12 cellular contexts compared by ENCODE assay signal in genomic region chr20:18057994-18058349, GRCh38. TPM values are rescaled to one million over a fixed set of nuclear protein-coding genes. Genes with fewer than 3 reads are reported as not detected.
DNase-seq lines count a peak whose midpoint lies in the region; ATAC-seq, FAIRE-seq and TF ChIP-seq lines count a peak whose summit lies in the region.
"Had no signal": no experiment of that assay in that cellular context is flagged by ENCODE, and none has a peak within 500 bp of the region (broad histone marks: within the 10 kb centered on the region; RNA-seq: fewer than 3 reads in every experiment).

No MANE protein-coding gene starts in this region.

- H3K79me2 ChIP-seq in neural cell (replicated peaks; ENCODE audit: insufficient read depth, low read length), result no peaks in the 10 kb centered on the region

- in situ Hi-C loops in IMR-90 (cut with MboI; ENCODE audit: low sequenced_read_pairs), result no loop called here

- H4K91ac ChIP-seq in IMR-90 (ENCODE audit: insufficient read depth, low read depth, low read length), result no peak overlapping the region

- H3K23ac ChIP-seq in IMR-90 (ENCODE audit: low read depth, low read length), result no peak overlapping the region

- no CpG with 5 or more reads among the region's 14 CpGs for WGBS in IMR-90 (ENCODE audit: extremely low coverage in 2 of 2, insufficient read length in 1 of 2), 2 experiments

- H3K27ac ChIP-seq in IMR-90 (ENCODE audit: insufficient read depth, low read length) (no peak overlapping the region), duodenal mucosa (ENCODE audit: low read depth, low read length) (no peak overlapping the region), neural cell (ENCODE audit: low read length) (no peak overlapping the region)

- no peak overlapping the region for H2BK20ac ChIP-seq in IMR-90 (ENCODE audit: low read depth, low read length)

- CTCF ChIA-PET in IMR-90 (lab: Yijun Ruan, JAX), result interaction anchor here (0.5 kb wide), 1 partner anchor 554 kb away, joined by 4 read pairs; no protein-coding TSS in a partner anchor

- TF ChIP-seq CTCF in IMR-90 (conservative IDR thresholded peaks at IDR 0.05; ENCODE audit: low read depth, low read length), result no peak
- TF ChIP-seq CTCF in neural cell (IDR thresholded peaks at IDR 0.05; ENCODE audit: poor library complexity, severe bottlenecking), result no peak

- dilution Hi-C loops in IMR-90 (cut with HindIII; ENCODE audit: low sequenced_read_pairs, unreplicated experiment), result no loop called here

- no peak overlapping the region for H3K18ac ChIP-seq in IMR-90 (ENCODE audit: low read depth, low read length)

- no peak overlapping the region for H2BK15ac ChIP-seq in IMR-90 (ENCODE audit: low read depth, low read length)

- DNase-seq in DMS 273 (lab: John Stamatoyannopoulos, UW; ENCODE audit: unreplicated experiment) (peak; percentile 24), DMS 273 treated with DMSO at 0.1 percent for 48 hours (lab: John Stamatoyannopoulos, UW) (no peak), IMR-90 (no peak), urothelium cell line (ENCODE audit: low spot score) (no peak), SHP77 (lab: John Stamatoyannopoulos, UW) (no peak)
- DNase-seq: effector CD4-positive, alpha-beta T cell had no signal

- H3K4me2 ChIP-seq in IMR-90 (ENCODE audit: low read depth, low read length), result no peak overlapping the region
- H3K4me2 ChIP-seq in neural cell (ENCODE audit: low read length), result no peak overlapping the region

- ATAC-seq in IMR-90 (ENCODE audit: low read depth) (no peak), GM19463 (IDR thresholded peaks at IDR 0.05; ENCODE audit: unreplicated experiment) (no peak)

- POLR2A ChIA-PET in IMR-90 (lab: Charles Lee; ENCODE audit: unreplicated experiment), result no interaction called here

- H2BK120ac ChIP-seq in IMR-90 (ENCODE audit: low read depth, low read length), result no peak overlapping the region

- no peak for TF ChIP-seq POLR2A in IMR-90 (IDR thresholded peaks at IDR 0.05; ENCODE audit: low read depth, low read length)

- H4K5ac ChIP-seq in IMR-90 (ENCODE audit: low read depth, low read length), result no peak overlapping the region

- H2AFZ ChIP-seq in IMR-90 (replicated peaks; ENCODE audit: low read length, poor library complexity) (peak overlapping the region; percentile 51), neural cell (ENCODE audit: low read depth, low read length) (no peak overlapping the region)

- H4K20me1 ChIP-seq in IMR-90 (ENCODE audit: insufficient read depth, low read length) (no peaks in the 10 kb centered on the region), neural cell (ENCODE audit: insufficient read depth) (no peaks in the 10 kb centered on the region)

- no peak overlapping the region for H2AK5ac ChIP-seq in IMR-90 (ENCODE audit: low read depth, low read length)

- H2BK5ac ChIP-seq in IMR-90 (ENCODE audit: low read depth, low read length, poor library complexity, severe bottlenecking), result no peak overlapping the region

- TF ChIP-seq EP300 in neural cell (conservative IDR thresholded peaks at IDR 0.05; ENCODE audit: poor library complexity, severe bottlenecking), result no peak

- H3K9ac ChIP-seq in IMR-90 (ENCODE audit: low read depth, low read length), result no peak overlapping the region
- peak overlapping the region; percentile 63 to 64 for H3K9ac ChIP-seq in duodenal mucosa (ENCODE audit: low read depth in 1 of 2, low read length in 2 of 2)
- no peak overlapping the region for H3K9ac ChIP-seq in neural cell (ENCODE audit: low read length)

- H3K36me3 ChIP-seq in IMR-90 (ENCODE audit: control insufficient read depth, insufficient read depth, low read length), result no peaks in the 10 kb centered on the region
- no peaks in the 10 kb centered on the region for H3K36me3 ChIP-seq in duodenal mucosa (ENCODE audit: control insufficient read depth in 1 of 2, insufficient read depth in 2 of 2, low read length in 2 of 2)
- H3K36me3 ChIP-seq in neural cell (ENCODE audit: insufficient read depth, low read length), result no peaks in the 10 kb centered on the region

- H3K79me1 ChIP-seq in IMR-90 (ENCODE audit: low read depth in 1 of 2, low read length in 2 of 2), result no peaks in the 10 kb centered on the region

- TF ChIP-seq RAD21 in IMR-90 (IDR thresholded peaks at IDR 0.05; ENCODE audit: low read length) (no peak), neural cell (conservative IDR thresholded peaks at IDR 0.05) (no peak)

- H3K56ac ChIP-seq in IMR-90 (ENCODE audit: extremely low read depth, insufficient read depth, low read length), result no peak overlapping the region

- BruUV-seq in IMR-90 (replicated peaks; lab: Mats Ljungman, UMichigan), result no TSS peak

- H2AK9ac ChIP-seq in IMR-90 (replicated peaks; ENCODE audit: low read depth, low read length, poor library complexity), result no peak overlapping the region

- H3K9me3 ChIP-seq in IMR-90 (ENCODE audit: control insufficient read depth, insufficient read depth, low read length) (no peaks in the 10 kb centered on the region), duodenal mucosa (ENCODE audit: control insufficient read depth in 1 of 2, low read length in 2 of 2) (no peaks in the 10 kb centered on the region), neural cell (ENCODE audit: low read length) (no peaks in the 10 kb centered on the region)

- no peaks in the 10 kb centered on the region for H3K9me1 ChIP-seq in IMR-90 (ENCODE audit: insufficient read depth, low read length)

- intact Hi-C loops in IMR-90 (cut with micrococcal nuclease), result no loop called here

- no peaks in the 10 kb centered on the region for H3K9me2 ChIP-seq in neural cell (ENCODE audit: insufficient read depth, low read length)

- H3F3A ChIP-seq in neural cell (ENCODE audit: insufficient read depth, low read length, poor library complexity, severe bottlenecking), result no peaks in the 10 kb centered on the region

- FAIRE-seq in urothelium cell line (lab: Jason Lieb, UNC), result no peak
- FAIRE-seq: RCC 7860 had no signal

- H3K4ac ChIP-seq in IMR-90 (ENCODE audit: low read depth, low read length), result no peak overlapping the region

- H3K27me3 ChIP-seq in IMR-90 (ENCODE audit: control insufficient read depth, insufficient read depth, low read length), result peaks cover 70% of the 10 kb centered on the region
- H3K27me3 ChIP-seq in duodenal mucosa (ENCODE audit: control insufficient read depth in 1 of 2, insufficient read depth in 2 of 2, low read length in 2 of 2), result peaks cover 16 to 21% of the 10 kb centered on the region in 2 donors
- peaks cover 80% of the 10 kb centered on the region for H3K27me3 ChIP-seq in neural cell (ENCODE audit: insufficient read depth, low read depth, low read length)

- no peak overlapping the region for H4K8ac ChIP-seq in IMR-90 (ENCODE audit: low read depth in 2 of 2, low read length in 2 of 2)

- H3K14ac ChIP-seq in IMR-90 (replicated peaks; ENCODE audit: low read depth, low read length), result no peak overlapping the region

- H3K4me1 ChIP-seq in IMR-90 (ENCODE audit: control insufficient read depth, insufficient read depth, low read length) (peaks cover 2% of the 10 kb centered on the region; the same call in 1 of the 2 replicates), duodenal mucosa (ENCODE audit: control insufficient read depth in 1 of 2, insufficient read depth in 2 of 2, low read length in 2 of 2) (peaks cover 14 to 23% of the 10 kb centered on the region in 2 donors)

- H3K4me3 ChIP-seq in IMR-90 (ENCODE audit: insufficient read depth, low read depth, low read length) (no peak overlapping the region), duodenal mucosa (ENCODE audit: low read depth in 1 of 2, low read length in 2 of 2) (peak overlapping the region; percentile 64 to 69), neural cell (ENCODE audit: low read length) (peak overlapping the region; percentile 70)

TF ChIP-seq in IMR-90, 13 proteins besides CTCF, POLR2A, EP300 and RAD21 (continues in another document):
- no peak for TF ChIP-seq NFE2L2 (IDR thresholded peaks at IDR 0.05; ENCODE audit: low read depth, low read length)
- TF ChIP-seq RFX5 (IDR thresholded peaks at IDR 0.05; ENCODE audit: low read depth, low read length), result no peak
- no peak for TF ChIP-seq RCOR1 (IDR thresholded peaks at IDR 0.05; ENCODE audit: insufficient replicate concordance, low read length)
- TF ChIP-seq CEBPB (IDR thresholded peaks at IDR 0.05; ENCODE audit: low read depth, low read length), result no peak
- no peak for TF ChIP-seq MAFK (IDR thresholded peaks at IDR 0.05; ENCODE audit: low read depth, low read length)
- TF ChIP-seq MAZ (IDR thresholded peaks at IDR 0.05; ENCODE audit: borderline replicate concordance, low read depth, low read length), result no peak
- TF ChIP-seq SMC3 (IDR thresholded peaks at IDR 0.05; ENCODE audit: low read depth, low read length), result no peak
- no peak for TF ChIP-seq MXI1 (IDR thresholded peaks at IDR 0.05; ENCODE audit: borderline replicate concordance, low read depth, low read length)
- TF ChIP-seq FOS (IDR thresholded peaks at IDR 0.05; ENCODE audit: low read depth, low read length), result no peak
- no peak for TF ChIP-seq BHLHE40 (IDR thresholded peaks at IDR 0.05; ENCODE audit: low read depth, low read length)

TF ChIP-seq in neural cell, 6 proteins besides CTCF, POLR2A, EP300 and RAD21 (continues in another document):
- TF ChIP-seq MXI1 (conservative IDR thresholded peaks at IDR 0.05; ENCODE audit: poor library complexity, severe bottlenecking), result no peak
- TF ChIP-seq SMC3 (conservative IDR thresholded peaks at IDR 0.05; ENCODE audit: poor library complexity), result no peak
- no peak for TF ChIP-seq EZH2 (IDR thresholded peaks at IDR 0.05; ENCODE audit: borderline replicate concordance, insufficient read depth, low read length, poor library complexity, severe bottlenecking)
- no peak for TF ChIP-seq POLR2AphosphoS5 (IDR thresholded peaks at IDR 0.05)

RNA-seq across cellular contexts. Expression of gene OVOL2, which starts 0.3 kb away (rescaled TPM):
- not detected in 2 replicates for total RNA-seq in IMR-90 (2012; rRNA removed)
- polyA plus RNA-seq in IMR-90 (2012; rRNA removed) (not detected in 2 replicates), neural cell (not detected in 2 replicates)
- not detected in 2 replicates for polyA plus RNA-seq in IMR-90 (2012; cell fraction: cytosol; rRNA removed)
- not detected in 2 replicates for polyA plus RNA-seq in IMR-90 (2012; cell fraction: nucleus; rRNA removed; ENCODE audit: low replicate concordance)
- polyA minus RNA-seq in neural cell, result not detected in 2 replicates
- total RNA-seq: A172; activated CD8-positive, alpha-beta memory T cell treated with anti-CD3 and anti-CD28 coated beads for 36 hours had no signal

Comparison
In these comparisons a context has a peak if more than half of its experiments do, and no peak if none do; other contexts are left out.
1. H3K9ac ChIP-seq: peak in duodenal mucosa (2 of 2); none in IMR-90 (single experiment) and neural cell (single experiment).